ENCODE assay signal across 13 cellular contexts in the genomic region with DNA sequence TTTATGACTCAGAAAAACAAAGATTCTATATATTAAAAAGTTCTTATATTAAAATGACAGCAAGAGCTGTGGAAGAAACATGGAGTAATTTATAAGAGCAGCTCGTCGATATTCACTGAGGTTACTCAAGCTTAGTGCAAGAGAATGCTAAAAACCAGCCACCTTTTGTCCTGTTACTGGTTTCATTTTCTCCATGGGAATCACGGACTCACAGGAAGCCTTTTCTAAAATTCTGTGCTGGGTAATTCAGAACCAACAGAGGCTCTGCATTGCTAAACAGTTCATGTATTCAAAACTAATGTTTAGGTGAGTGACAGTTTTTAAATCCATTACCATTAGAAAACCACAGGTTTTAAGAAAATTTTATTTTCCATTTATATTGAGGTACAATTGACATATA.
DNase-seq lines count a peak whose midpoint lies in the region; ATAC-seq and TF ChIP-seq lines count a peak whose summit lies in the region.
"Had no signal": no experiment of that assay in that cellular context is flagged by ENCODE, and none has a peak within 500 bp of the region (broad histone marks: within the 10 kb centered on the region; RNA-seq: fewer than 3 reads in every experiment).

No MANE protein-coding gene starts in this region.

- no peaks in the 10 kb centered on the region for H3K27me3 Mint-ChIP-seq in natural killer cell treated with Interleukin-12 subunit alpha and Interleukin-12 subunit beta and Interleukin-15 and Interleukin-18, amount 100 ng/mL, for 72 hours
- H3K27me3 Mint-ChIP-seq in natural killer cell (ENCODE audit: low read depth in 2 of 2) (no peaks in the 10 kb centered on the region), H9 (ENCODE audit: low read depth) (no peaks in the 10 kb centered on the region)
- peaks cover 1 to 5% of the 10 kb centered on the region in 2 donors for H3K27me3 Mint-ChIP-seq in CD8-positive, alpha-beta memory T cell

- no peak overlapping the region for H2BK15ac ChIP-seq in H9 (ENCODE audit: low read depth, low read length)

- no peaks in the 10 kb centered on the region for H3K23me2 ChIP-seq in H9 (ENCODE audit: insufficient read length, low read depth, low read length, poor library complexity, severe bottlenecking)

- H2AFZ ChIP-seq in H9 (ENCODE audit: low read length) (no peak overlapping the region), trophoblast cell (ENCODE audit: insufficient read depth, low read length, poor library complexity) (no peak overlapping the region)

- H3T11ph ChIP-seq in H9 (ENCODE audit: low read length), result no peak overlapping the region

- DNase-seq in natural killer cell treated with Interleukin-12 subunit alpha and Interleukin-12 subunit beta and Interleukin-15 and Interleukin-18, amount 100 ng/mL, for 72 hours (ENCODE audit: low spot score), result no peak
- DNase-seq in natural killer cell, result no peak
- peak; percentile 15 for DNase-seq in M059J (ENCODE audit: low read depth)
- DNase-seq in coronary artery (ENCODE audit: low spot score), result no peak
- no peak for DNase-seq in H9
- DNase-seq in trophoblast cell, result no peak
- DNase-seq in CD8-positive, alpha-beta memory T cell, result no peak
- DNase-seq in left lung, result no peak
- DNase-seq: activated CD4-positive, alpha-beta T cell treated with anti-CD3 and anti-CD28 coated beads, Interleukin-2, amount 50 U/mL, for 48 hours; activated naive CD4-positive, alpha-beta T cell treated with anti-CD3 and anti-CD28 coated beads for 36 hours; DMS53; NCI-H774; stimulated activated CD4-positive, alpha-beta T cell treated with anti-CD3 and anti-CD28 coated beads, Interleukin-4, amount 100 ng/mL, for 4 hours had no signal

- no peak overlapping the region for H3K4ac ChIP-seq in H9 (ENCODE audit: low read depth, low read length)
- H3K4ac ChIP-seq in trophoblast cell (ENCODE audit: low read depth, low read length), result no peak overlapping the region

- H3K4me2 ChIP-seq in H9 (ENCODE audit: insufficient read depth, insufficient read length, low read length) (no peak overlapping the region), trophoblast cell (ENCODE audit: low read length) (no peak overlapping the region)

- H3K14ac ChIP-seq in H9 (ENCODE audit: insufficient read depth, low read length) (no peak overlapping the region), trophoblast cell (ENCODE audit: low read length) (no peak overlapping the region)

- no peaks in the 10 kb centered on the region for H3K4me1 Mint-ChIP-seq in natural killer cell treated with Interleukin-12 subunit alpha and Interleukin-12 subunit beta and Interleukin-15 and Interleukin-18, amount 100 ng/mL, for 72 hours (ENCODE audit: low read depth in 2 of 2)
- H3K4me1 Mint-ChIP-seq in natural killer cell, result no peaks in the 10 kb centered on the region
- H3K4me1 Mint-ChIP-seq in H9, result peaks cover 11 to 12% of the 10 kb centered on the region in 2 experiments
- peaks cover 0 to 7% (median 6%) of the 10 kb centered on the region in 3 donors for H3K4me1 Mint-ChIP-seq in CD8-positive, alpha-beta memory T cell

- H2BK20ac ChIP-seq in H9 (ENCODE audit: low read depth, low read length, poor library complexity, severe bottlenecking), result no peak overlapping the region

- intact Hi-C loops in natural killer cell (cut with micrococcal nuclease), result no loop called here
- intact Hi-C loops in left lung (cut with DNase I), result no loop called here

- POLR2A ChIA-PET in CD8-positive, alpha-beta memory T cell (lab: Charles Lee), result no interaction called here

- no peak overlapping the region for H3K56ac ChIP-seq in H9 (ENCODE audit: insufficient read length, low read depth, low read length)

- H3K9me3 Mint-ChIP-seq in natural killer cell treated with Interleukin-12 subunit alpha and Interleukin-12 subunit beta and Interleukin-15 and Interleukin-18, amount 100 ng/mL, for 72 hours, result no peaks in the 10 kb centered on the region
- H3K9me3 Mint-ChIP-seq in natural killer cell (peaks cover 2 to 8% of the 10 kb centered on the region in 2 donors), H9 (peaks cover 9 to 12% of the 10 kb centered on the region in 2 experiments; a peak in 4 of 5 replicates)
- H3K9me3 Mint-ChIP-seq in CD8-positive, alpha-beta memory T cell, result peaks cover 0 to 14% (median 3%) of the 10 kb centered on the region in 5 donors
- H3K9me3 Mint-ChIP-seq: activated naive CD4-positive, alpha-beta T cell treated with anti-CD3 and anti-CD28 coated beads for 36 hours had no signal

- no peaks in the 10 kb centered on the region for H3K36me3 Mint-ChIP-seq in natural killer cell treated with Interleukin-12 subunit alpha and Interleukin-12 subunit beta and Interleukin-15 and Interleukin-18, amount 100 ng/mL, for 72 hours
- H3K36me3 Mint-ChIP-seq in natural killer cell (no peaks in the 10 kb centered on the region), H9 (ENCODE audit: insufficient read depth in 1 of 3, low read depth in 3 of 3) (peaks cover 0 to 12% (median 0%) of the 10 kb centered on the region in 3 experiments; a peak in 3 of 7 replicates)
- H3K36me3 Mint-ChIP-seq in CD8-positive, alpha-beta memory T cell, result peaks cover 0 to 2% (median 0%) of the 10 kb centered on the region in 3 donors

- no peaks in the 10 kb centered on the region for H4K20me1 ChIP-seq in H9 (ENCODE audit: control insufficient read depth, insufficient read depth, insufficient read length)

- no peaks in the 10 kb centered on the region for H3K79me1 ChIP-seq in H9 (ENCODE audit: insufficient read depth, low read depth, low read length, poor library complexity, severe bottlenecking)
- H3K79me1 ChIP-seq in trophoblast cell (ENCODE audit: low read length), result no peaks in the 10 kb centered on the region

- H3K23ac ChIP-seq in H9 (ENCODE audit: insufficient read length, low read depth, low read length), result no peak overlapping the region
- no peak overlapping the region for H3K23ac ChIP-seq in trophoblast cell (ENCODE audit: low read length)

- ATAC-seq in natural killer cell treated with Interleukin-12 subunit alpha and Interleukin-12 subunit beta and Interleukin-15 and Interleukin-18, amount 100 ng/mL, for 72 hours, result no peak
- no peak for ATAC-seq in natural killer cell
- ATAC-seq in left lung, result no peak

- H3K27ac ChIP-seq in coronary artery, result no peak overlapping the region
- no peak overlapping the region for H3K27ac ChIP-seq in H9 (ENCODE audit: insufficient read length, low read depth, low read length)
- no peak overlapping the region for H3K27ac ChIP-seq in trophoblast cell (ENCODE audit: low read depth, low read length)
- H3K27ac ChIP-seq in CD8-positive, alpha-beta memory T cell (ENCODE audit: low read depth, low read length), result no peak overlapping the region
- peak overlapping the region in 1 of 2 donors; percentile 9 for H3K27ac ChIP-seq in left lung

- CTCF ChIA-PET in CD8-positive, alpha-beta memory T cell (lab: Charles Lee), result no interaction called here

- H3K4me3 Mint-ChIP-seq in natural killer cell treated with Interleukin-12 subunit alpha and Interleukin-12 subunit beta and Interleukin-15 and Interleukin-18, amount 100 ng/mL, for 72 hours, result peak overlapping the region; percentile 40
- no peak overlapping the region for H3K4me3 Mint-ChIP-seq in natural killer cell
- H3K4me3 Mint-ChIP-seq in H9, result no peak overlapping the region
- H3K4me3 Mint-ChIP-seq in CD8-positive, alpha-beta memory T cell, result no peak overlapping the region
- H3K4me3 Mint-ChIP-seq: activated naive CD4-positive, alpha-beta T cell treated with anti-CD3 and anti-CD28 coated beads for 36 hours had no signal

- H3K4me1 ChIP-seq in H9 (ENCODE audit: insufficient read depth, low read length), result no peaks in the 10 kb centered on the region; the same call in 1 of the 2 replicates
- H3K4me1 ChIP-seq in trophoblast cell (ENCODE audit: control insufficient read depth in 1 of 2, insufficient read depth in 2 of 2, low read length in 2 of 2), result no peaks in the 10 kb centered on the region
- no peaks in the 10 kb centered on the region for H3K4me1 ChIP-seq in CD8-positive, alpha-beta memory T cell (ENCODE audit: insufficient read depth, low read length)
- H3K4me1 ChIP-seq in left lung, result no peaks in the 10 kb centered on the region

- no CpG with 5 or more reads among the region's 3 CpGs for WGBS in H9 (ENCODE audit: extremely low coverage, insufficient read length, low lambda C conversion rate)
- no CpG with 5 or more reads among the region's 3 CpGs for WGBS in trophoblast cell (ENCODE audit: extremely low coverage, insufficient coverage, insufficient read length)

- no peaks in the 10 kb centered on the region for H3K9me3 ChIP-seq in H9 (ENCODE audit: control insufficient read depth, low read depth, low read length)
- H3K9me3 ChIP-seq in trophoblast cell (ENCODE audit: insufficient read depth, low read depth, low read length), result no peaks in the 10 kb centered on the region
- H3K9me3 ChIP-seq in CD8-positive, alpha-beta memory T cell (ENCODE audit: low read length), result no peaks in the 10 kb centered on the region
- peaks cover 0 to 13% of the 10 kb centered on the region in 2 donors for H3K9me3 ChIP-seq in left lung

- no peak overlapping the region for H2AK5ac ChIP-seq in H9 (ENCODE audit: insufficient read length, low read length)
- no peak overlapping the region for H2AK5ac ChIP-seq in trophoblast cell (ENCODE audit: low read length)

- H3K36me3 ChIP-seq in trophoblast cell (ENCODE audit: control insufficient read depth in 1 of 2, insufficient read depth in 2 of 2, low read length in 2 of 2) (no peaks in the 10 kb centered on the region), left lung (no peaks in the 10 kb centered on the region)
- no peaks in the 10 kb centered on the region for H3K36me3 ChIP-seq in CD8-positive, alpha-beta memory T cell (ENCODE audit: insufficient read depth, low read length)

- H4K8ac ChIP-seq in H9 (replicated peaks; ENCODE audit: insufficient read length, low read depth, low read length), result no peak overlapping the region
- H4K8ac ChIP-seq in trophoblast cell (ENCODE audit: low read depth, low read length), result no peak overlapping the region

- H3K79me2 ChIP-seq in H9 (ENCODE audit: insufficient read depth, low read length) (no peaks in the 10 kb centered on the region), trophoblast cell (ENCODE audit: control insufficient read depth, insufficient read depth, low read length, poor library complexity) (no peaks in the 10 kb centered on the region)

- no peak for TF ChIP-seq CTCF in natural killer cell (IDR thresholded peaks at IDR 0.05)
- no peak for TF ChIP-seq CTCF in coronary artery (IDR thresholded peaks at IDR 0.05)
- no peak for TF ChIP-seq CTCF in H9 (conservative IDR thresholded peaks at IDR 0.05)
- TF ChIP-seq CTCF in left lung (IDR thresholded peaks at IDR 0.05), result no peak

- no peak overlapping the region for H3K27ac Mint-ChIP-seq in natural killer cell treated with Interleukin-12 subunit alpha and Interleukin-12 subunit beta and Interleukin-15 and Interleukin-18, amount 100 ng/mL, for 72 hours
- no peak overlapping the region for H3K27ac Mint-ChIP-seq in natural killer cell
- peak overlapping the region in 1 of 3 experiments; percentile 80; a peak in 1 of 7 replicates for H3K27ac Mint-ChIP-seq in H9
- no peak overlapping the region for H3K27ac Mint-ChIP-seq in CD8-positive, alpha-beta memory T cell
- H3K27ac Mint-ChIP-seq: activated naive CD4-positive, alpha-beta T cell treated with anti-CD3 and anti-CD28 coated beads for 36 hours had no signal

- no peak overlapping the region for H4K12ac ChIP-seq in trophoblast cell (ENCODE audit: low read depth, low read length)

- H3K18ac ChIP-seq in H9 (ENCODE audit: insufficient read length, low read depth, low read length) (no peak overlapping the region), trophoblast cell (ENCODE audit: low read length) (no peak overlapping the region)

- H2BK12ac ChIP-seq in H9 (ENCODE audit: insufficient read length, low read depth, low read length) (no peak overlapping the region), trophoblast cell (ENCODE audit: low read length) (no peak overlapping the region)

- no peaks in the 10 kb centered on the region for H3K27me3 ChIP-seq in H9 (ENCODE audit: insufficient read depth, low read length)
- H3K27me3 ChIP-seq in trophoblast cell (ENCODE audit: insufficient read depth, low read length), result no peaks in the 10 kb centered on the region
- no peaks in the 10 kb centered on the region for H3K27me3 ChIP-seq in CD8-positive, alpha-beta memory T cell (ENCODE audit: insufficient read depth, low read length, poor library complexity, severe bottlenecking)
- no peaks in the 10 kb centered on the region for H3K27me3 ChIP-seq in left lung

- no peak overlapping the region for H2BK120ac ChIP-seq in H9 (ENCODE audit: low read depth, low read length, poor library complexity, severe bottlenecking)
- H2BK120ac ChIP-seq in trophoblast cell (ENCODE audit: insufficient read depth, low read length, poor library complexity), result no peak overlapping the region

- H3K4me3 ChIP-seq in coronary artery (peak overlapping the region; percentile 36), trophoblast cell (ENCODE audit: low read depth, low read length) (no peak overlapping the region), left lung (no peak overlapping the region)
- H3K4me3 ChIP-seq in CD8-positive, alpha-beta memory T cell (ENCODE audit: low read length), result no peak overlapping the region

- H4K5ac ChIP-seq in H9 (ENCODE audit: insufficient read length, low read depth, low read length), result no peak overlapping the region

- H3K9ac ChIP-seq in H9 (ENCODE audit: extremely low read depth, insufficient read length, low read length), result no peak overlapping the region
- no peak overlapping the region for H3K9ac ChIP-seq in trophoblast cell (ENCODE audit: low read length)

- H2BK5ac ChIP-seq in H9 (ENCODE audit: insufficient read length, low read length) (no peak overlapping the region), trophoblast cell (ENCODE audit: low read depth, low read length, poor library complexity) (no peak overlapping the region)

- no peak overlapping the region for H4K91ac ChIP-seq in H9 (ENCODE audit: insufficient read length, low read depth, low read length)
- no peak overlapping the region for H4K91ac ChIP-seq in trophoblast cell (ENCODE audit: low read depth, low read length)
